In genomic region chr11:130671801-130672700, GRCh38 we compare ENCODE assay signal across 8 cellular contexts.
DNase-seq lines count a peak whose midpoint lies in the region; ATAC-seq and TF ChIP-seq lines count a peak whose summit lies in the region.

No MANE protein-coding gene starts in this region.

- no peak overlapping the region for H3K4me3 ChIP-seq in ascending aorta
- no peak overlapping the region for H3K4me3 ChIP-seq in right cardiac atrium (ENCODE audit: low read length)
- H3K4me3 ChIP-seq in skeletal muscle cell (ENCODE audit: low read depth, low read length) = no peak overlapping the region

- peak; percentile 83 for DNase-seq in GM04503 (ENCODE audit: low read depth)
- peak; percentile 47 to 88 for DNase-seq in ascending aorta (ENCODE audit: low spot score in 2 of 2)
- peak; percentile 85 to 91 (median 89) for DNase-seq in right cardiac atrium
- peak; percentile 76 for DNase-seq in skeletal muscle cell (ENCODE audit: low read depth)
- no peak for DNase-seq in GM20000 (ENCODE audit: low spot score)

- TF ChIP-seq CTCF in ascending aorta (IDR thresholded peaks at IDR 0.05) (no peak), GM20000 (IDR thresholded peaks at IDR 0.05; ENCODE audit: extremely low read depth, missing control alignments) (no peak)

- intact Hi-C loops in ascending aorta (cut with DNase I) = loop anchor here (5.0 kb wide), 1 partner anchor 190 kb away; no protein-coding TSS in a partner anchor
- intact Hi-C loops in right cardiac atrium (cut with DNase I) = no loop called here

- H3K27me3 ChIP-seq in ascending aorta (no peaks in the 10 kb centered on the region), right cardiac atrium (ENCODE audit: control insufficient read depth, insufficient read depth) (no peaks in the 10 kb centered on the region)

- H3K36me3 ChIP-seq in ascending aorta = no peaks in the 10 kb centered on the region

- H3K4me1 ChIP-seq in ascending aorta (peaks cover 18 to 52% of the 10 kb centered on the region in 2 donors), right cardiac atrium (ENCODE audit: control insufficient read depth, insufficient read depth, low read length) (peaks cover 4% of the 10 kb centered on the region)

- no peaks in the 10 kb centered on the region for H3K9me3 ChIP-seq in ascending aorta
- no peaks in the 10 kb centered on the region for H3K9me3 ChIP-seq in right cardiac atrium (ENCODE audit: control insufficient read depth, low read length)

- peak; percentile 81 to 86 for ATAC-seq in right cardiac atrium
- ATAC-seq in GM18909 (IDR thresholded peaks at IDR 0.05; ENCODE audit: poor library complexity, unreplicated experiment) = no peak
- ATAC-seq in HG02973 (IDR thresholded peaks at IDR 0.05; ENCODE audit: unreplicated experiment) = no peak
- no peak for ATAC-seq in HG02938 (IDR thresholded peaks at IDR 0.05; ENCODE audit: unreplicated experiment)

- H3K27ac ChIP-seq in ascending aorta (peak overlapping the region; percentile 41 to 94), right cardiac atrium (ENCODE audit: low read length) (peak overlapping the region; percentile 20)

- 62% methylated on average over 14 of the region's 14 CpGs for WGBS in right cardiac atrium

Comparison
In these comparisons a context has a peak if more than half of its experiments do, and no peak if none do; other contexts are left out.
1. ATAC-seq: peak in right cardiac atrium (2 of 2); none in GM18909 (single experiment), HG02973 (single experiment) and HG02938 (single experiment).